Comparison of ENCODE assay signal across 10 cellular contexts in the genomic region with DNA sequence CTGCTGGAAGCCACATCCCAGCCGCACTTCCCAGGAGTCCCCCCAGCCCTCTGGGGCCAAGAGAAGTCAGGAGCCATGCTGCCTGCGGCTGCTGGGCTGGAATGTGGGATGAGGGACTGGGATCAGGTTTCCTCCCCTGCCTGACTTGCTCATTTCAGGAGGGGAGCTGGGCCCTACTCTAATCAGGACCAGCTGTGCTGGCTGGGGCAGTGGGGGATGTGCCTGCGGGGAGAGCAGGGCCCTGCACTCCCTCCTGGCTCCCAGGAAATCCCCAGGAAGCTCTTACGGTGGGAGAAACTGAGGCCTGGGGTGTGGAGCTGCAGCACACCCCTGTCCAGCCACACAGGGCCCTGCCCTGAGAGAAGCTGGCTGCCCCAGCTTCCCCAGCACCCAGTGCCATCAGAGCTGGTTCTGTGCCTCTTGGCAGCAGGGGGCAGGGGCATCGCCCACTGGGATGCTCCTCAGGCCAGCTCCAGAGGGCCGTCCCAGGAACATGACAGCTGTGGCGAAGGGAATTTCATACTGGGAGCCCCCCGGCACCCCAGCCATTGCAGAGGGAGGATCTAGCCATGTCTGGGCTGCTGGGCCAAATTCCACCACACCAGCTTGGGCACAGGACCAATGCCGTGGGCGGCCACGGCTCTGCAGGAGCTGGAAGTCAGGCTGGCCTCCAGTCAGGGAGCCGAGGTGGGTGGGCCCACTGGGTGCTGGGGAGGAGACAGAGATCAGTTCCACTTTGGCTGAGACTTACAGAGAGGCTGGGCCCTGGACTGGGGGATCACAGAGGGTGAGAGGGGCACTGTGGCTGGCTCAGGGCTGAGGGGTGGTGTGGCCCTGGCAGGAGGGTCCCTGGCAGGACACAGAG. TPM values are rescaled to one million over a fixed set of nuclear protein-coding genes. Genes with fewer than 3 reads are reported as not detected.
A peak's percentile ranks its signal among the peaks of the same experiment; 100 is the strongest.
DNase-seq lines count a peak whose midpoint lies in the region; ATAC-seq and TF ChIP-seq lines count a peak whose summit lies in the region.
"Had no signal": no experiment of that assay in that cellular context is flagged by ENCODE, and none has a peak within 500 bp of the region (broad histone marks: within the 10 kb centered on the region; RNA-seq: fewer than 3 reads in every experiment).

No MANE protein-coding gene starts in this region.

- no peak for TF ChIP-seq POLR2A in sigmoid colon (IDR thresholded peaks at IDR 0.05)

- DNase-seq in GM04503 (ENCODE audit: low read depth) (peak; percentile 71), SJSA1 (ENCODE audit: low read depth in 1 of 2, low spot score in 2 of 2) (peak; percentile 70 to 76), Right ventricle myocardium inferior (ENCODE audit: missing footprints) (no peak), sigmoid colon (peak; percentile 86), NCI-H345 (lab: John Stamatoyannopoulos, UW) (no peak)
- no peak for DNase-seq in activated naive CD4-positive, alpha-beta T cell treated with anti-CD3 and anti-CD28 coated beads, Interleukin-2, amount 50 U/mL, for 72 hours (ENCODE audit: low spot score in 2 of 2)
- DNase-seq: T-helper 1 cell had no signal

- intact Hi-C loops in Right ventricle myocardium inferior (cut with DNase I) (no loop called here), sigmoid colon (cut with DNase I) (no loop called here)

- peak overlapping the region in 1 of 2 donors; percentile 29 for H3K27ac Mint-ChIP-seq in activated naive CD4-positive, alpha-beta T cell treated with anti-CD3 and anti-CD28 coated beads, Interleukin-2, amount 50 U/mL, for 72 hours

- 69 to 74% methylated on average over 12 of the region's 12 CpGs for WGBS in sigmoid colon, 2 donors

- no peaks in the 10 kb centered on the region for H3K9me3 Mint-ChIP-seq in activated naive CD4-positive, alpha-beta T cell treated with anti-CD3 and anti-CD28 coated beads, Interleukin-2, amount 50 U/mL, for 72 hours

- H3K27ac ChIP-seq in SJSA1 (no peak overlapping the region), sigmoid colon (peak overlapping the region in 3 of 4 donors; percentile 31 to 61 (median 39))

- H3K27me3 ChIP-seq in SJSA1 (replicated peaks) (no peaks in the 10 kb centered on the region), sigmoid colon (no peaks in the 10 kb centered on the region)

- TF ChIP-seq EP300 in sigmoid colon (IDR thresholded peaks at IDR 0.05), result no peak

- no peaks in the 10 kb centered on the region for H3K36me3 Mint-ChIP-seq in activated naive CD4-positive, alpha-beta T cell treated with anti-CD3 and anti-CD28 coated beads, Interleukin-2, amount 50 U/mL, for 72 hours

- no peak overlapping the region for H3K4me3 ChIP-seq in SJSA1
- H3K4me3 ChIP-seq in sigmoid colon, result no peak overlapping the region
- H3K4me3 ChIP-seq: GM12878 had no signal

- H3K4me1 ChIP-seq in SJSA1 (replicated peaks), result peaks cover 24% of the 10 kb centered on the region
- peaks cover 0 to 25% (median 16%) of the 10 kb centered on the region in 4 donors for H3K4me1 ChIP-seq in sigmoid colon

- peak; percentile 61 for ATAC-seq in Right ventricle myocardium inferior
- no peak for ATAC-seq in activated naive CD4-positive, alpha-beta T cell treated with anti-CD3 and anti-CD28 coated beads, Interleukin-2, amount 50 U/mL, for 72 hours
- no peak for ATAC-seq in HG02885 (IDR thresholded peaks at IDR 0.05; ENCODE audit: poor library complexity, unreplicated experiment)
- no peak for ATAC-seq in GM18498 (IDR thresholded peaks at IDR 0.05; ENCODE audit: unreplicated experiment)
- ATAC-seq: GM12878 had no signal

- H3K36me3 ChIP-seq in SJSA1, result no peaks in the 10 kb centered on the region
- H3K36me3 ChIP-seq in sigmoid colon, result no peaks in the 10 kb centered on the region

- no peak for TF ChIP-seq CTCF in sigmoid colon (IDR thresholded peaks at IDR 0.05)

- H3K9me3 ChIP-seq in SJSA1 (replicated peaks) (no peaks in the 10 kb centered on the region), sigmoid colon (no peaks in the 10 kb centered on the region)

RNA-seq across cellular contexts. Expression of a gene that starts 21.3 kb away (rescaled TPM):
- not detected in 2 replicates for total RNA-seq in SJSA1 (2014; rRNA removed; shearing (Covaris generic))
- not detected for total RNA-seq in Right ventricle myocardium inferior
- not detected for total RNA-seq in sigmoid colon
- polyA plus RNA-seq in sigmoid colon, result not detected
- not detected for total RNA-seq in activated naive CD4-positive, alpha-beta T cell treated with anti-CD3 and anti-CD28 coated beads, Interleukin-2, amount 50 U/mL, for 72 hours
- total RNA-seq: GM12878 had no signal
- polyA plus RNA-seq: GM12878 had no signal

RNA-seq across cellular contexts. Expression of a gene that starts 58.9 kb away (rescaled TPM):
- 43.3 and 51.2 TPM in 2 replicates for total RNA-seq in SJSA1 (2014; rRNA removed; shearing (Covaris generic))
- total RNA-seq in Right ventricle myocardium inferior (30.1 TPM), sigmoid colon (10 to 100 TPM; 33.9 to 51.6 (median 35.8) TPM)
- polyA plus RNA-seq in sigmoid colon, result 10 to 100 TPM; 13.8 to 19.9 (median 17.1) TPM
- 10 to 100 TPM; 33.8 to 35.8 TPM for total RNA-seq in activated naive CD4-positive, alpha-beta T cell treated with anti-CD3 and anti-CD28 coated beads, Interleukin-2, amount 50 U/mL, for 72 hours

RNA-seq across cellular contexts. Expression of a gene that starts 59.1 kb away (rescaled TPM):
- 25.0 and 28.8 TPM in 2 replicates for total RNA-seq in SJSA1 (2014; rRNA removed; shearing (Covaris generic))
- total RNA-seq in Right ventricle myocardium inferior (7.1 TPM), sigmoid colon (10 to 100 TPM; 13.8 to 20.5 (median 14.8) TPM)
- polyA plus RNA-seq in sigmoid colon, result 10 to 100 TPM in 1 of 3 donors, 1 to 10 TPM in 2; 7.8 to 13.5 (median 8.8) TPM
- total RNA-seq in activated naive CD4-positive, alpha-beta T cell treated with anti-CD3 and anti-CD28 coated beads, Interleukin-2, amount 50 U/mL, for 72 hours, result 10 to 100 TPM in 1 of 2 donors, 1 to 10 TPM in 1; 7.2 to 14.8 TPM

Comparison
In these comparisons a context has a peak if more than half of its experiments do, and no peak if none do; other contexts are left out.
1. DNase-seq: peak in GM04503 (single experiment), SJSA1 (2 of 2) and sigmoid colon (single experiment); none in Right ventricle myocardium inferior (single experiment), activated naive CD4-positive, alpha-beta T cell treated with anti-CD3 and anti-CD28 coated beads, Interleukin-2, amount 50 U/mL, for 72 hours (0 of 2) and NCI-H345 (single experiment).